ENCODE assay signal across 9 cellular contexts in the genomic region with DNA sequence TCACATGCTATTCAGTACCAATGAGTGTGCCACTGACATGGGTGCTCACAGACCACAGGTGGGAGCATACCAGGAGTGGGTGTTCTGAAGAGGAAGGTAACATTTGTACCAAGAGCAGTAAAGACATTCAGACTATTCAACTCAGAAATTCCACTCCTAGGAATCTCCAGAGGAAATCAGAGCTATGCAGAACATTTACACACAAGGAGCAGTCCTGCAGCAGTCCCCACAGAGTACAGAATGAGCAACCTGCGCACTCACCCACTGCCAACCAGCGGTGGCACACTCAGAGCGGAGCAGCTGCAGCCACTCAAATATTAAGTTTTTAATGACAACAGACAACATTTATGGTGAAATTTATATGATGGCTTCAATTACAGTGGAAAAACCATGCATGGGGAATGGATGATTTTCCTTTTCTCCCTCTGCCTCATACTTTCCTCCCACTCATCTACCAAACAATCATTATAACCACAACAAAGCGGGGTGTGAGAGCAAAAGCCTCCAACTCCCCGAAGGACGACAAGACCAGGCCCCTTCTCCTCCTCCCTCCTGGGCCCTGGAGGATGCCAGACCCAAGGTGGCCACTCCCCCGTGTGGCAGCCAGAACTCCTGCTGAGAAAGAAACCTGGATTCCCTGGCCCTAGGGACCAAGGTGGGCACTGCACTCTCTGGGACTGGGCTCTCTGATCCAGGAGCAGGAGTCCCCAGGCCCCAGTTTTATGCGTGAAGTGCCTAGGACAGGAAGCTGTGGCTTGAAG. TPM values are rescaled to one million over a fixed set of nuclear protein-coding genes. Genes with fewer than 3 reads are reported as not detected.
DNase-seq lines count a peak whose midpoint lies in the region; ATAC-seq, FAIRE-seq and TF ChIP-seq lines count a peak whose summit lies in the region.
"Had no signal": no experiment of that assay in that cellular context is flagged by ENCODE, and none has a peak within 500 bp of the region (broad histone marks: within the 10 kb centered on the region; RNA-seq: fewer than 3 reads in every experiment).

No MANE protein-coding gene starts in this region.

- no peak overlapping the region for H3K4me3 Mint-ChIP-seq in activated CD4-positive, alpha-beta T cell treated with anti-CD3 and anti-CD28 coated beads, Interleukin-2, amount 10 ng/mL, durations not matched to agents 24 days and 14 days

- no peak overlapping the region for H3K4me3 ChIP-seq in left ventricle myocardium inferior

- FAIRE-seq in urothelium cell line (lab: Jason Lieb, UNC): peak; percentile 13

- ATAC-seq in left ventricle myocardium superior: no peak
- ATAC-seq in GM18867 (IDR thresholded peaks at IDR 0.05; ENCODE audit: unreplicated experiment): no peak
- no peak for ATAC-seq in GM21576 (IDR thresholded peaks at IDR 0.05; ENCODE audit: unreplicated experiment)

- no peaks in the 10 kb centered on the region for H3K9me3 Mint-ChIP-seq in activated CD4-positive, alpha-beta T cell treated with anti-CD3 and anti-CD28 coated beads, Interleukin-2, amount 10 ng/mL, durations not matched to agents 24 days and 14 days

- H3K9me3 ChIP-seq in left ventricle myocardium inferior (replicated peaks): no peaks in the 10 kb centered on the region

- DNase-seq in cardiac septum (ENCODE audit: low spot score) (peak; percentile 66), left ventricle myocardium inferior (no peak), left ventricle myocardium superior (peak; percentile 15), urothelium cell line (ENCODE audit: low spot score) (peak; percentile 74), NCI-H2107 (lab: John Stamatoyannopoulos, UW) (no peak)
- DNase-seq in activated CD4-positive, alpha-beta T cell treated with anti-CD3 and anti-CD28 coated beads, Interleukin-2, amount 10 ng/mL, durations not matched to agents 24 days and 14 days: no peak
- DNase-seq: NCI-H345 had no signal

- intact Hi-C loops in cardiac septum (cut with DNase I) (no loop called here), left ventricle myocardium inferior (cut with micrococcal nuclease) (no loop called here), left ventricle myocardium superior (cut with micrococcal nuclease) (no loop called here)
- intact Hi-C loops in activated CD4-positive, alpha-beta T cell treated with anti-CD3 and anti-CD28 coated beads, Interleukin-2, amount 10 ng/mL, durations not matched to agents 24 days and 14 days (cut with micrococcal nuclease): no loop called here

- H3K27me3 Mint-ChIP-seq in activated CD4-positive, alpha-beta T cell treated with anti-CD3 and anti-CD28 coated beads, Interleukin-2, amount 10 ng/mL, durations not matched to agents 24 days and 14 days: peaks cover 4% of the 10 kb centered on the region

- peaks cover 2% of the 10 kb centered on the region for H3K36me3 Mint-ChIP-seq in activated CD4-positive, alpha-beta T cell treated with anti-CD3 and anti-CD28 coated beads, Interleukin-2, amount 10 ng/mL, durations not matched to agents 24 days and 14 days (ENCODE audit: low read depth)

- TF ChIP-seq CTCF in left ventricle myocardium inferior (IDR thresholded peaks at IDR 0.05; ENCODE audit: borderline replicate concordance): no peak

- no peak overlapping the region for H3K27ac ChIP-seq in left ventricle myocardium inferior (replicated peaks)

- peaks cover 84% of the 10 kb centered on the region for H3K4me1 ChIP-seq in left ventricle myocardium inferior

- peaks cover 33% of the 10 kb centered on the region for H3K4me1 Mint-ChIP-seq in activated CD4-positive, alpha-beta T cell treated with anti-CD3 and anti-CD28 coated beads, Interleukin-2, amount 10 ng/mL, durations not matched to agents 24 days and 14 days

- H3K27me3 ChIP-seq in left ventricle myocardium inferior (ENCODE audit: low read depth): no peaks in the 10 kb centered on the region

- peak overlapping the region; percentile 51 for H3K27ac Mint-ChIP-seq in activated CD4-positive, alpha-beta T cell treated with anti-CD3 and anti-CD28 coated beads, Interleukin-2, amount 10 ng/mL, durations not matched to agents 24 days and 14 days

- H3K36me3 ChIP-seq in left ventricle myocardium inferior: no peaks in the 10 kb centered on the region

RNA-seq across cellular contexts. Expression of gene HS6ST1, which starts 5.4 kb away (rescaled TPM):
- total RNA-seq in cardiac septum (14.4 TPM), left ventricle myocardium inferior (26.7 TPM), left ventricle myocardium superior (35.2 TPM)
- 20.1 and 22.0 TPM in 2 replicates for total RNA-seq in activated CD4-positive, alpha-beta T cell treated with anti-CD3 and anti-CD28 coated beads, Interleukin-2, amount 10 ng/mL, durations not matched to agents 24 days and 14 days

Comparison
In these comparisons a context has a peak if more than half of its experiments do, and no peak if none do; other contexts are left out.
1. DNase-seq: peak in cardiac septum (single experiment), left ventricle myocardium superior (single experiment) and urothelium cell line (single experiment); none in left ventricle myocardium inferior (single experiment), activated CD4-positive, alpha-beta T cell treated with anti-CD3 and anti-CD28 coated beads, Interleukin-2, amount 10 ng/mL, durations not matched to agents 24 days and 14 days (single experiment) and NCI-H2107 (single experiment).